2 cellular contexts compared by ENCODE assay signal in genomic region chr5:148125641-148126040, GRCh38.
TF ChIP-seq lines count a peak whose summit lies in the region.

No MANE protein-coding gene starts in this region.

TF ChIP-seq in GM12878, 131 proteins besides CTCF, POLR2A, EP300 and RAD21:
- TF ChIP-seq, protein P1, sequence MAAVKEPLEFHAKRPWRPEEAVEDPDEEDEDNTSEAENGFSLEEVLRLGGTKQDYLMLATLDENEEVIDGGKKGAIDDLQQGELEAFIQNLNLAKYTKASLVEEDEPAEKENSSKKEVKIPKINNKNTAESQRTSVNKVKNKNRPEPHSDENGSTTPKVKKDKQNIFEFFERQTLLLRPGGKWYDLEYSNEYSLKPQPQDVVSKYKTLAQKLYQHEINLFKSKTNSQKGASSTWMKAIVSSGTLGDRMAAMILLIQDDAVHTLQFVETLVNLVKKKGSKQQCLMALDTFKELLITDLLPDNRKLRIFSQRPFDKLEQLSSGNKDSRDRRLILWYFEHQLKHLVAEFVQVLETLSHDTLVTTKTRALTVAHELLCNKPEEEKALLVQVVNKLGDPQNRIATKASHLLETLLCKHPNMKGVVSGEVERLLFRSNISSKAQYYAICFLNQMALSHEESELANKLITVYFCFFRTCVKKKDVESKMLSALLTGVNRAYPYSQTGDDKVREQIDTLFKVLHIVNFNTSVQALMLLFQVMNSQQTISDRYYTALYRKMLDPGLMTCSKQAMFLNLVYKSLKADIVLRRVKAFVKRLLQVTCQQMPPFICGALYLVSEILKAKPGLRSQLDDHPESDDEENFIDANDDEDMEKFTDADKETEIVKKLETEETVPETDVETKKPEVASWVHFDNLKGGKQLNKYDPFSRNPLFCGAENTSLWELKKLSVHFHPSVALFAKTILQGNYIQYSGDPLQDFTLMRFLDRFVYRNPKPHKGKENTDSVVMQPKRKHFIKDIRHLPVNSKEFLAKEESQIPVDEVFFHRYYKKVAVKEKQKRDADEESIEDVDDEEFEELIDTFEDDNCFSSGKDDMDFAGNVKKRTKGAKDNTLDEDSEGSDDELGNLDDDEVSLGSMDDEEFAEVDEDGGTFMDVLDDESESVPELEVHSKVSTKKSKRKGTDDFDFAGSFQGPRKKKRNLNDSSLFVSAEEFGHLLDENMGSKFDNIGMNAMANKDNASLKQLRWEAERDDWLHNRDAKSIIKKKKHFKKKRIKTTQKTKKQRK (IDR thresholded peaks at IDR 0.05; ENCODE audit: low read depth, low read length) = no peak

TF ChIP-seq in HepG2, 621 proteins besides CTCF, POLR2A, EP300 and RAD21:
- TF ChIP-seq, protein P2, sequence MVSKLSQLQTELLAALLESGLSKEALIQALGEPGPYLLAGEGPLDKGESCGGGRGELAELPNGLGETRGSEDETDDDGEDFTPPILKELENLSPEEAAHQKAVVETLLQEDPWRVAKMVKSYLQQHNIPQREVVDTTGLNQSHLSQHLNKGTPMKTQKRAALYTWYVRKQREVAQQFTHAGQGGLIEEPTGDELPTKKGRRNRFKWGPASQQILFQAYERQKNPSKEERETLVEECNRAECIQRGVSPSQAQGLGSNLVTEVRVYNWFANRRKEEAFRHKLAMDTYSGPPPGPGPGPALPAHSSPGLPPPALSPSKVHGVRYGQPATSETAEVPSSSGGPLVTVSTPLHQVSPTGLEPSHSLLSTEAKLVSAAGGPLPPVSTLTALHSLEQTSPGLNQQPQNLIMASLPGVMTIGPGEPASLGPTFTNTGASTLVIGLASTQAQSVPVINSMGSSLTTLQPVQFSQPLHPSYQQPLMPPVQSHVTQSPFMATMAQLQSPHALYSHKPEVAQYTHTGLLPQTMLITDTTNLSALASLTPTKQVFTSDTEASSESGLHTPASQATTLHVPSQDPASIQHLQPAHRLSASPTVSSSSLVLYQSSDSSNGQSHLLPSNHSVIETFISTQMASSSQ (IDR thresholded peaks at IDR 0.05; ENCODE audit: low read depth) = no peak
- TF ChIP-seq, protein P2 (CRISPR knock-in tag; IDR thresholded peaks at IDR 0.05; ENCODE audit: borderline replicate concordance) = no peak
- no peak for TF ChIP-seq ZNF749 (CRISPR knock-in tag; IDR thresholded peaks at IDR 0.05; ENCODE audit: borderline replicate concordance)
- TF ChIP-seq ZNF891 (CRISPR knock-in tag; IDR thresholded peaks at IDR 0.05) = no peak
- no peak for TF ChIP-seq ZNF24 (IDR thresholded peaks at IDR 0.05)
- TF ChIP-seq NR2F1 (CRISPR knock-in tag; IDR thresholded peaks at IDR 0.05) = no peak
- no peak for TF ChIP-seq TGIF2 (CRISPR knock-in tag; IDR thresholded peaks at IDR 0.05)
- no peak for TF ChIP-seq PREB (CRISPR knock-in tag; IDR thresholded peaks at IDR 0.05)
- TF ChIP-seq ZNF614 (CRISPR knock-in tag; IDR thresholded peaks at IDR 0.05; ENCODE audit: borderline replicate concordance) = no peak
- no peak for TF ChIP-seq ZNF414 (CRISPR knock-in tag; IDR thresholded peaks at IDR 0.05)
- no peak for TF ChIP-seq AFF4 (CRISPR knock-in tag; IDR thresholded peaks at IDR 0.05)
- TF ChIP-seq BRCA1 (CRISPR knock-in tag; IDR thresholded peaks at IDR 0.05) = no peak
- no peak for TF ChIP-seq SP2 (CRISPR knock-in tag; IDR thresholded peaks at IDR 0.05)
- TF ChIP-seq ZNF12 (CRISPR knock-in tag; IDR thresholded peaks at IDR 0.05) = no peak
- TF ChIP-seq ETV5 (CRISPR knock-in tag; IDR thresholded peaks at IDR 0.05; ENCODE audit: borderline replicate concordance) = no peak
- no peak for TF ChIP-seq TEAD2 (CRISPR knock-in tag; IDR thresholded peaks at IDR 0.05)
- TF ChIP-seq ZNF281 (CRISPR knock-in tag; IDR thresholded peaks at IDR 0.05; ENCODE audit: borderline replicate concordance) = no peak
- no peak for TF ChIP-seq SMARCC2 (IDR thresholded peaks at IDR 0.05)
- no peak for TF ChIP-seq GMEB1 (CRISPR knock-in tag; IDR thresholded peaks at IDR 0.05; ENCODE audit: borderline replicate concordance)
- no peak for TF ChIP-seq ZNF547 (CRISPR knock-in tag; IDR thresholded peaks at IDR 0.05)
- TF ChIP-seq, protein P3, sequence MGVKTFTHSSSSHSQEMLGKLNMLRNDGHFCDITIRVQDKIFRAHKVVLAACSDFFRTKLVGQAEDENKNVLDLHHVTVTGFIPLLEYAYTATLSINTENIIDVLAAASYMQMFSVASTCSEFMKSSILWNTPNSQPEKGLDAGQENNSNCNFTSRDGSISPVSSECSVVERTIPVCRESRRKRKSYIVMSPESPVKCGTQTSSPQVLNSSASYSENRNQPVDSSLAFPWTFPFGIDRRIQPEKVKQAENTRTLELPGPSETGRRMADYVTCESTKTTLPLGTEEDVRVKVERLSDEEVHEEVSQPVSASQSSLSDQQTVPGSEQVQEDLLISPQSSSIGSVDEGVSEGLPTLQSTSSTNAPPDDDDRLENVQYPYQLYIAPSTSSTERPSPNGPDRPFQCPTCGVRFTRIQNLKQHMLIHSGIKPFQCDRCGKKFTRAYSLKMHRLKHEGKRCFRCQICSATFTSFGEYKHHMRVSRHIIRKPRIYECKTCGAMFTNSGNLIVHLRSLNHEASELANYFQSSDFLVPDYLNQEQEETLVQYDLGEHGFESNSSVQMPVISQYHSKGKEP (CRISPR knock-in tag; IDR thresholded peaks at IDR 0.05) = no peak
